ENCODE assay signal across 13 cellular contexts in the genomic region with DNA sequence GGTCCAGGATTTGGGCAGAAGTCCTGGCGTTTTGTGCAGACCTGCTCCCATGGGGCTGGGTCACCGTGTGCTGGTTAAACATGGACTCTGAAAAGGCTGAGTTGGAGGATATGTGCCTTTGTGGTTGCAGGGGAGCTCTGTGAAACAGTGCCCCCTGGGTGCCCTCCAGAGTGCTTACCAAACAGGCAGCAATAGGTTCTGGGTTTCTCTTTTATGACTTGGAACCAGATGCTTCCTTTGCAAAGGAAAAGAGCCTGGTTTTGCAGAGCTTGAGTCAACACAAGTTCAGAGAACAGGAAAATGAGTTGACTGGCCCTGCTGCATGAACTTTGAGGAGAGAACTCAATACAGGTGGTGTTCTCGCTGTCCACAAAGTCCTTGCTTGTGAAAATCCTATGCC.
A peak's percentile ranks its signal among the peaks of the same experiment; 100 is the strongest.
DNase-seq lines count a peak whose midpoint lies in the region; ATAC-seq and TF ChIP-seq lines count a peak whose summit lies in the region.
"Had no signal": no experiment of that assay in that cellular context is flagged by ENCODE, and none has a peak within 500 bp of the region (broad histone marks: within the 10 kb centered on the region; RNA-seq: fewer than 3 reads in every experiment).

No MANE protein-coding gene starts in this region.

- DNase-seq in heart left ventricle (no peak), Right ventricle myocardium superior (no peak), PC-3 (peak; percentile 16), glomerular endothelial cell (ENCODE audit: extremely low read depth, low read depth, low spot score) (peak; percentile 92), thyroid gland (no peak), esophagus muscularis mucosa (ENCODE audit: extremely low spot score) (no peak), CD1c-positive myeloid dendritic cell (ENCODE audit: extremely low spot score) (no peak)
- DNase-seq in activated naive CD4-positive, alpha-beta T cell treated with anti-CD3 and anti-CD28 coated beads, Interleukin-2, amount 10 ng/mL, durations not matched to agents 7 days and 5 days: no peak
- DNase-seq: activated CD4-positive, CD25-positive, alpha-beta regulatory T cell treated with anti-CD3 and anti-CD28 coated beads, Interleukin-2, amount 50 U/mL, for 72 hours; NCI-H1048; NCI-H446 had no signal

- CTCF ChIA-PET in PC-3 (lab: Charles Lee): interaction anchor here (0.6 kb wide), 1 partner anchor 500 kb away, joined by 3 read pairs; no protein-coding TSS in a partner anchor
- CTCF ChIA-PET in activated naive CD4-positive, alpha-beta T cell treated with anti-CD3 and anti-CD28 coated beads, Interleukin-2, amount 10 ng/mL, durations not matched to agents 7 days and 5 days (lab: Charles Lee): no interaction called here

- POLR2A ChIA-PET in PC-3 (lab: Charles Lee; ENCODE audit: unreplicated experiment): no interaction called here

- peak in 6 of 12 donors; percentile 7 to 38 (median 24) for TF ChIP-seq CTCF in heart left ventricle (IDR thresholded peaks at IDR 0.05)
- peak; percentile 39; the same call in 1 of the 2 replicates for TF ChIP-seq CTCF in PC-3 (conservative IDR thresholded peaks at IDR 0.05; ENCODE audit: low read depth, low read length)
- TF ChIP-seq CTCF in thyroid gland (IDR thresholded peaks at IDR 0.05): no peak
- peak in 1 of 3 experiments; percentile 7 for TF ChIP-seq CTCF in esophagus muscularis mucosa (IDR thresholded peaks at IDR 0.05)

- no peak overlapping the region for H3K4me3 Mint-ChIP-seq in activated naive CD4-positive, alpha-beta T cell treated with anti-CD3 and anti-CD28 coated beads, Interleukin-2, amount 10 ng/mL, durations not matched to agents 7 days and 5 days
- H3K4me3 Mint-ChIP-seq: activated T-helper 17 cell treated with anti-CD3 and anti-CD28 coated beads, Interleukin-2, amount 50 U/mL, for 72 hours had no signal

- no peaks in the 10 kb centered on the region for H3K36me3 Mint-ChIP-seq in activated naive CD4-positive, alpha-beta T cell treated with anti-CD3 and anti-CD28 coated beads, Interleukin-2, amount 10 ng/mL, durations not matched to agents 7 days and 5 days

- H3K9me3 ChIP-seq in heart left ventricle (no peaks in the 10 kb centered on the region), PC-3 (ENCODE audit: low read length) (no peaks in the 10 kb centered on the region), thyroid gland (no peaks in the 10 kb centered on the region), esophagus muscularis mucosa (no peaks in the 10 kb centered on the region)

- ATAC-seq in heart left ventricle (peak in 3 of 4 donors; percentile 10 to 55 (median 30)), Right ventricle myocardium superior (ENCODE audit: poor library complexity) (no peak), PC-3 (peak; percentile 18; the same call in 1 of the 2 replicates)
- ATAC-seq: activated T-helper 17 cell treated with anti-CD3 and anti-CD28 coated beads, Interleukin-2, amount 50 U/mL, for 72 hours; SK-N-SH treated with all-trans-retinoic acid at 6 μM for 48 hours had no signal

- H3F3A ChIP-seq in PC-3 (ENCODE audit: low read length, unreplicated experiment): no peaks in the 10 kb centered on the region

- no peaks in the 10 kb centered on the region for H4K20me1 ChIP-seq in PC-3 (ENCODE audit: low read length)

- H3K4me1 Mint-ChIP-seq in activated naive CD4-positive, alpha-beta T cell treated with anti-CD3 and anti-CD28 coated beads, Interleukin-2, amount 10 ng/mL, durations not matched to agents 7 days and 5 days: no peaks in the 10 kb centered on the region
- H3K4me1 Mint-ChIP-seq: activated T-helper 17 cell treated with anti-CD3 and anti-CD28 coated beads, Interleukin-2, amount 50 U/mL, for 72 hours had no signal

- H3K9ac ChIP-seq in PC-3 (ENCODE audit: low read length): no peak overlapping the region

- no peak overlapping the region for H3K27ac Mint-ChIP-seq in activated naive CD4-positive, alpha-beta T cell treated with anti-CD3 and anti-CD28 coated beads, Interleukin-2, amount 10 ng/mL, durations not matched to agents 7 days and 5 days
- H3K27ac Mint-ChIP-seq: activated T-helper 17 cell treated with anti-CD3 and anti-CD28 coated beads, Interleukin-2, amount 50 U/mL, for 72 hours had no signal

- no peaks in the 10 kb centered on the region for H3K79me2 ChIP-seq in PC-3 (ENCODE audit: low read length)

- TF ChIP-seq POLR2A in heart left ventricle (IDR thresholded peaks at IDR 0.05) (no peak), thyroid gland (IDR thresholded peaks at IDR 0.05) (no peak), esophagus muscularis mucosa (IDR thresholded peaks at IDR 0.05; ENCODE audit: low read depth) (no peak)

- H3K4me1 ChIP-seq in heart left ventricle: peaks cover 7 to 64% (median 41%) of the 10 kb centered on the region in 12 donors
- peaks cover 14% of the 10 kb centered on the region; the same call in 1 of the 2 replicates for H3K4me1 ChIP-seq in PC-3 (ENCODE audit: insufficient read depth, low read length)
- H3K4me1 ChIP-seq in thyroid gland: peaks cover 5 to 13% of the 10 kb centered on the region in 2 donors
- peaks cover 43 to 54% (median 49%) of the 10 kb centered on the region in 4 donors for H3K4me1 ChIP-seq in esophagus muscularis mucosa

- 42 to 75% (median 54%) methylated on average over 3 of the region's 3 CpGs for WGBS in heart left ventricle, 4 donors
- 66 to 74% methylated on average over 3 of the region's 3 CpGs for WGBS in thyroid gland, 2 donors
- WGBS in esophagus muscularis mucosa: 59% methylated on average over 3 of the region's 3 CpGs

- no peaks in the 10 kb centered on the region for H3K27me3 ChIP-seq in heart left ventricle
- H3K27me3 ChIP-seq in PC-3 (ENCODE audit: low read length): no peaks in the 10 kb centered on the region
- H3K27me3 ChIP-seq in thyroid gland: no peaks in the 10 kb centered on the region
- no peaks in the 10 kb centered on the region for H3K27me3 ChIP-seq in esophagus muscularis mucosa

- H3K27me3 Mint-ChIP-seq in activated naive CD4-positive, alpha-beta T cell treated with anti-CD3 and anti-CD28 coated beads, Interleukin-2, amount 10 ng/mL, durations not matched to agents 7 days and 5 days: peaks cover 4% of the 10 kb centered on the region
- H3K27me3 Mint-ChIP-seq: activated T-helper 17 cell treated with anti-CD3 and anti-CD28 coated beads, Interleukin-2, amount 50 U/mL, for 72 hours had no signal

- BruUV-seq in PC-3 (replicated peaks; lab: Mats Ljungman, UMichigan): no TSS peak

- no peak for TF ChIP-seq EP300 in esophagus muscularis mucosa (IDR thresholded peaks at IDR 0.05)

- no peaks in the 10 kb centered on the region for H3K9me2 ChIP-seq in PC-3 (replicated peaks; ENCODE audit: low read length)

- no peaks in the 10 kb centered on the region for H3K9me3 Mint-ChIP-seq in activated naive CD4-positive, alpha-beta T cell treated with anti-CD3 and anti-CD28 coated beads, Interleukin-2, amount 10 ng/mL, durations not matched to agents 7 days and 5 days
- H3K9me3 Mint-ChIP-seq: activated T-helper 17 cell treated with anti-CD3 and anti-CD28 coated beads, Interleukin-2, amount 50 U/mL, for 72 hours had no signal

- H3K27ac ChIP-seq in heart left ventricle: peak overlapping the region; percentile 32 to 84 (median 68)
- no peak overlapping the region for H3K27ac ChIP-seq in PC-3 (ENCODE audit: low read length)
- H3K27ac ChIP-seq in thyroid gland: peak overlapping the region; percentile 3 to 41 (median 7)
- H3K27ac ChIP-seq in esophagus muscularis mucosa (replicated peaks in 1 of 4): peak overlapping the region in 2 of 4 donors; percentile 17 to 18

- H3K4me3 ChIP-seq in heart left ventricle (no peak overlapping the region), PC-3 (ENCODE audit: low read length) (no peak overlapping the region), thyroid gland (replicated peaks in 1 of 3) (no peak overlapping the region), esophagus muscularis mucosa (no peak overlapping the region)

- intact Hi-C loops in heart left ventricle (cut with DNase I) (loop anchor here in 3 of 10 donors (5.0 to 10.0 kb wide), 3 partner anchors 94 to 251 kb away; no protein-coding TSS in a partner anchor), Right ventricle myocardium superior (cut with DNase I) (loop anchor here (10.0 kb wide), 1 partner anchor 101 kb away; no protein-coding TSS in a partner anchor), PC-3 (cut with micrococcal nuclease) (no loop called here), thyroid gland (cut with DNase I) (no loop called here), esophagus muscularis mucosa (cut with DNase I) (no loop called here)

- H3K36me3 ChIP-seq in heart left ventricle: no peaks in the 10 kb centered on the region
- no peaks in the 10 kb centered on the region for H3K36me3 ChIP-seq in PC-3 (ENCODE audit: low read depth, low read length)
- no peaks in the 10 kb centered on the region for H3K36me3 ChIP-seq in thyroid gland
- H3K36me3 ChIP-seq in esophagus muscularis mucosa: no peaks in the 10 kb centered on the region

- H2AFZ ChIP-seq in PC-3 (ENCODE audit: low read length): no peak overlapping the region

- no peak overlapping the region for H3K4me2 ChIP-seq in PC-3 (ENCODE audit: low read length)

Comparison
In these comparisons a context has a peak if more than half of its experiments do, and no peak if none do; other contexts are left out.
1. DNase-seq: peak in PC-3 (single experiment) and glomerular endothelial cell (single experiment); none in heart left ventricle (0 of 5), Right ventricle myocardium superior (single experiment), thyroid gland (0 of 2), activated naive CD4-positive, alpha-beta T cell treated with anti-CD3 and anti-CD28 coated beads, Interleukin-2, amount 10 ng/mL, durations not matched to agents 7 days and 5 days (single experiment), esophagus muscularis mucosa (single experiment) and CD1c-positive myeloid dendritic cell (single experiment).